8 cellular contexts compared by ENCODE assay signal in the genomic region with DNA sequence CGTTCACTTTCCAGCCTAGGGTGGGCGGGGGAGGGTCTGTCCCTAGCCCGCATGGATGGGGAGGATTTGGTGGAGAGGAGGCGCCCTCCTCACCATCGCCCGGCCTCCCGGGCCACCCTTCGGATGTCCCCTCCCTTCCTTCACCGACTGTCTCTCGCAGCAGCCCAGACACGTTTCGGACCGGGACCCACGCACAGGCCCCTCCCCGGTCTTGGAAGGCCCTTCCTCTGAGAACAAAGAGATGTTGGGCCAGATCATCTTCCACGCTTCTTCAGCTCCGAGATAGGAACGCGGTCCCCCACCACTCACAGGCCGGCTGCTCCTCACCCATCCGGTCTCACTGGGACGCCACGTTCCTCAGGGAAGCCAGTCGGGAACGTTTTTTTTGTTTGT. TPM values are rescaled to one million over a fixed set of nuclear protein-coding genes. Genes with fewer than 3 reads are reported as not detected.
DNase-seq lines count a peak whose midpoint lies in the region; TF ChIP-seq lines count a peak whose summit lies in the region.

No MANE protein-coding gene starts in this region.

- peak overlapping the region; percentile 85 for H3K4me2 ChIP-seq in Karpas-422 (ENCODE audit: low read depth, low read length, poor library complexity, severe bottlenecking)

- DNase-seq in Karpas-422 (no peak), breast epithelium (ENCODE audit: low spot score in 2 of 2) (no peak), midbrain (lab: John Stamatoyannopoulos, UW) (no peak), HUDEP-2 (lab: John Stamatoyannopoulos, UW; ENCODE audit: unreplicated experiment in 76 of 76) (no peak), NCI-H774 (lab: John Stamatoyannopoulos, UW) (no peak), HCEC 1CT (no peak)

- H4K20me1 ChIP-seq in Karpas-422 (ENCODE audit: insufficient read depth, low read depth, low read length): peaks cover 30% of the 10 kb centered on the region

- no peak overlapping the region for H3K27ac ChIP-seq in Karpas-422 (ENCODE audit: low read length)
- H3K27ac ChIP-seq in breast epithelium: peak overlapping the region; percentile 66 to 88
- peak overlapping the region; percentile 18 for H3K27ac ChIP-seq in layer of hippocampus (ENCODE audit: low read depth, low read length)
- no peak overlapping the region for H3K27ac ChIP-seq in stomach smooth muscle (ENCODE audit: low read length)

- no peaks in the 10 kb centered on the region for H3K27me3 ChIP-seq in Karpas-422 (ENCODE audit: low read length)
- no peaks in the 10 kb centered on the region for H3K27me3 ChIP-seq in breast epithelium
- H3K27me3 ChIP-seq in layer of hippocampus (ENCODE audit: control insufficient read depth, insufficient read depth, low read length): no peaks in the 10 kb centered on the region
- no peaks in the 10 kb centered on the region for H3K27me3 ChIP-seq in stomach smooth muscle (ENCODE audit: control insufficient read depth in 1 of 2, insufficient read depth in 2 of 2, low read length in 2 of 2)

- H3K36me3 ChIP-seq in Karpas-422 (ENCODE audit: insufficient read depth, low read length) (peaks cover 3% of the 10 kb centered on the region; the same call in 1 of the 2 replicates), breast epithelium (no peaks in the 10 kb centered on the region), stomach smooth muscle (ENCODE audit: control insufficient read depth in 2 of 2, insufficient read depth in 2 of 2, low read length in 2 of 2) (peaks cover 4 to 8% of the 10 kb centered on the region in 2 donors)

- H3K9ac ChIP-seq in Karpas-422 (ENCODE audit: low read length): peak overlapping the region; percentile 50
- H3K9ac ChIP-seq in stomach smooth muscle (ENCODE audit: low read length in 2 of 2): peak overlapping the region; percentile 86 to 87

- intact Hi-C loops in breast epithelium (cut with DNase I; ENCODE audit: low total_unique reads): no loop called here

- no peak for TF ChIP-seq CTCF in breast epithelium (IDR thresholded peaks at IDR 0.05)

- H3K4me3 ChIP-seq in Karpas-422 (ENCODE audit: low read length) (peak overlapping the region; percentile 79), breast epithelium (peak overlapping the region; percentile 78 to 89 (median 79)), stomach smooth muscle (ENCODE audit: low read length in 2 of 2) (peak overlapping the region; percentile 96 to 100)

- no peaks in the 10 kb centered on the region for H3K9me3 ChIP-seq in Karpas-422 (ENCODE audit: low read length)
- H3K9me3 ChIP-seq in breast epithelium: no peaks in the 10 kb centered on the region
- no peaks in the 10 kb centered on the region for H3K9me3 ChIP-seq in stomach smooth muscle (ENCODE audit: control insufficient read depth in 2 of 2, low read length in 2 of 2)

- H2AFZ ChIP-seq in Karpas-422 (ENCODE audit: low read length): peak overlapping the region; percentile 3; the same call in 1 of the 2 replicates

- H3K4me1 ChIP-seq in Karpas-422 (ENCODE audit: low read length): peaks cover 30% of the 10 kb centered on the region
- peaks cover 23 to 25% of the 10 kb centered on the region in 2 donors for H3K4me1 ChIP-seq in breast epithelium
- H3K4me1 ChIP-seq in stomach smooth muscle (ENCODE audit: control insufficient read depth, insufficient read depth, low read length): peaks cover 41% of the 10 kb centered on the region

- H3K9me2 ChIP-seq in Karpas-422 (replicated peaks; ENCODE audit: insufficient read depth, low read length): no peaks in the 10 kb centered on the region

- peaks cover 20% of the 10 kb centered on the region for H3K79me2 ChIP-seq in Karpas-422 (ENCODE audit: low read length)

- no peak for TF ChIP-seq POLR2A in breast epithelium (IDR thresholded peaks at IDR 0.05)

RNA-seq across cellular contexts. Expression of a gene that starts 0.6 kb away (rescaled TPM):
- total RNA-seq in Karpas-422 (2014; rRNA removed; shearing (Covaris generic); ENCODE audit: low replicate concordance): 21.5 and 34.4 TPM in 2 replicates
- total RNA-seq in breast epithelium: 10 to 100 TPM; 10.6 to 17.4 (median 17.1) TPM

RNA-seq across cellular contexts. Expression of a gene that starts 7.7 kb away (rescaled TPM):
- 2.7 and 3.1 TPM in 2 replicates for total RNA-seq in Karpas-422 (2014; rRNA removed; shearing (Covaris generic); ENCODE audit: low replicate concordance)
- 10 to 100 TPM in 1 of 3 donors, 1 to 10 TPM in 2; 2.2 to 10.1 (median 5.2) TPM for total RNA-seq in breast epithelium

RNA-seq across cellular contexts. Expression of a gene that starts 21.5 kb away (rescaled TPM):
- 23.5 and 41.6 TPM in 2 replicates for total RNA-seq in Karpas-422 (2014; rRNA removed; shearing (Covaris generic); ENCODE audit: low replicate concordance)
- 10 to 100 TPM; 17.6 to 44.6 (median 24.0) TPM for total RNA-seq in breast epithelium

RNA-seq across cellular contexts. Expression of a gene that starts 38.9 kb away (rescaled TPM):
- total RNA-seq in Karpas-422 (2014; rRNA removed; shearing (Covaris generic); ENCODE audit: low replicate concordance): 21.7 and 55.7 TPM in 2 replicates
- total RNA-seq in breast epithelium: 100 to 1,000 TPM in 2 of 3 donors, 10 to 100 TPM in 1; 61.5 to 175 (median 103) TPM

RNA-seq across cellular contexts. Expression of a gene that starts 42.5 kb away (rescaled TPM):
- total RNA-seq in Karpas-422 (2014; rRNA removed; shearing (Covaris generic); ENCODE audit: low replicate concordance): 6.9 and 10.1 TPM in 2 replicates
- total RNA-seq in breast epithelium: 10 to 100 TPM in 2 of 3 donors, 1 to 10 TPM in 1; 7.7 to 32.1 (median 19.7) TPM

Comparison
In these comparisons a context has a peak if more than half of its experiments do, and no peak if none do; other contexts are left out.
1. H3K27ac ChIP-seq: peak in breast epithelium (2 of 2) and layer of hippocampus (single experiment); none in Karpas-422 (single experiment) and stomach smooth muscle (single experiment).
2. Peak in every context shown above with its lines, with median percentiles within 50 percentile points of each other: H3K4me3 ChIP-seq.